In the genomic region with DNA sequence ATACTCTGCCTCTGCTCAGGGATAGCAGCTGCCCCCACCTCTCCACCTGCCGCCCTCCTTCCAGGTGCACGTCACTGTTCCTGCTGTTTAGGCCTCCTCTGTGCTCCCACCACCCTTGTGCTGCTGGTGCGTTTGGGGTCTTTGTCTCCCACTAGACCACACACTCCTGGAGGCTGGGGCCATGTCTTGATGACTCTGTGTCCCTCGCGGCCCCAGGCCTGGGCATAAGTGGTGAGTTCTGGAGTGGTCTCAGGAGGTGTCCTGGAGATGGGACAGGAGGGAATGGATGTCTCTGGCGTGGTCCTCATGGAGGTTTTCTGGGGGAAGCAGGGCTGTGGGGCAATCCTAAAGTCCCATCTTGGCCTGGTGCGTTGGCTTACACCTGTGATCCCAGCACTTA, we compare ENCODE assay signal across 16 cellular contexts.
DNase-seq lines count a peak whose midpoint lies in the region; ATAC-seq and TF ChIP-seq lines count a peak whose summit lies in the region.
"Had no signal": no experiment of that assay in that cellular context is flagged by ENCODE, and none has a peak within 500 bp of the region (broad histone marks: within the 10 kb centered on the region; RNA-seq: fewer than 3 reads in every experiment).

No MANE protein-coding gene starts in this region.

- no peak for ATAC-seq in right cardiac atrium
- ATAC-seq: HepG2 had no signal

- H3K9me3 ChIP-seq in right cardiac atrium (ENCODE audit: control insufficient read depth, low read length) (no peaks in the 10 kb centered on the region), suprapubic skin (peaks cover 8% of the 10 kb centered on the region)

- WGBS in right cardiac atrium = 78% methylated on average over 7 of the region's 7 CpGs
- 95% methylated on average over 5 of the region's 7 CpGs for WGBS in suprapubic skin

- no peak for TF ChIP-seq EP300 in suprapubic skin (IDR thresholded peaks at IDR 0.05)

- TF ChIP-seq CTCF in suprapubic skin (IDR thresholded peaks at IDR 0.05) = no peak

- H3K27me3 ChIP-seq in right cardiac atrium (ENCODE audit: control insufficient read depth, insufficient read depth) = no peaks in the 10 kb centered on the region
- no peaks in the 10 kb centered on the region for H3K27me3 ChIP-seq in suprapubic skin
- H3K27me3 ChIP-seq: BLaER1 had no signal

- intact Hi-C loops in cardiac septum (cut with DNase I) = no loop called here
- intact Hi-C loops in right cardiac atrium (cut with DNase I) = no loop called here

- H3K36me3 ChIP-seq in suprapubic skin = no peaks in the 10 kb centered on the region
- H3K36me3 ChIP-seq: BLaER1, HAP-1 had no signal

- DNase-seq in cardiac septum (ENCODE audit: low spot score) (peak; percentile 71), right cardiac atrium (no peak), islet precursor cell (peak; percentile 50), suprapubic skin (ENCODE audit: low spot score in 2 of 2) (no peak), erythroblast (lab: John Stamatoyannopoulos, UW) (no peak)
- no peak for DNase-seq in stimulated activated naive CD4-positive, alpha-beta T cell (lab: John Stamatoyannopoulos, UW)
- DNase-seq in activated CD4-positive, alpha-beta T cell treated with anti-CD3 and anti-CD28 coated beads, Interleukin-2, amount 50 U/mL, for 4 hours = no peak
- DNase-seq: CD4-positive, alpha-beta memory T cell; DMS153; DMS79; GDM1; GOT3 had no signal

- TF ChIP-seq POLR2A in suprapubic skin (IDR thresholded peaks at IDR 0.05) = no peak
- TF ChIP-seq POLR2A in erythroblast (IDR thresholded peaks at IDR 0.05; ENCODE audit: low read length) = no peak

- H3K27ac ChIP-seq in right cardiac atrium (ENCODE audit: low read length) = no peak overlapping the region
- peak overlapping the region; percentile 86 for H3K27ac ChIP-seq in suprapubic skin
- H3K27ac ChIP-seq: 22Rv1, BLaER1 had no signal

- H3K4me1 ChIP-seq in right cardiac atrium (ENCODE audit: control insufficient read depth, insufficient read depth, low read length) (peaks cover 4% of the 10 kb centered on the region), suprapubic skin (peaks cover 52% of the 10 kb centered on the region)
- H3K4me1 ChIP-seq: BLaER1, HAP-1 had no signal

- no peak overlapping the region for H3K4me3 ChIP-seq in right cardiac atrium (ENCODE audit: low read length)
- no peak overlapping the region for H3K4me3 ChIP-seq in suprapubic skin
- H3K4me3 ChIP-seq: BLaER1, HAP-1 had no signal

Comparison
In these comparisons a context has a peak if more than half of its experiments do, and no peak if none do; other contexts are left out.
1. DNase-seq: peak in cardiac septum (single experiment) and islet precursor cell (single experiment); none in right cardiac atrium (0 of 3), suprapubic skin (0 of 2), erythroblast (0 of 2), stimulated activated naive CD4-positive, alpha-beta T cell (0 of 6) and activated CD4-positive, alpha-beta T cell treated with anti-CD3 and anti-CD28 coated beads, Interleukin-2, amount 50 U/mL, for 4 hours (0 of 2).